Comparison of ENCODE assay signal across 2 cellular contexts in the genomic region with DNA sequence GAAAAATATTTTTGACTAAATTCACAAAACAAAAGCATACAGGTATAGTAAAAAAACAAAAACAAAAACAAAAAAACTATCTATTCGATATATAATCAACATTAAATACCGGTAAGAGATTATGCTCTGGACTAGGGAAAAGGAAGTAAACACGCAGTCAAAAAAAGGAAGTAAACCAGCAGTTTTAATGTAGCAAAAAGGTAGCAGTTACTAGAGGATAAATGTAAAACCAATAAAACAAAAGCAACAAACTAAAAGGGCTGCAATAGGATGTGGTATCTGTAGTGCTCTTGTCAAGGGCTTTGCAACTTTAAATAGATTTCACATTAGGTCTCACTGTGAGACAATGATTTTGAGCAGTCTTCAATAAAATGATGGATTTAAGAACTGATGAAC.
TF ChIP-seq lines count a peak whose summit lies in the region.

No MANE protein-coding gene starts in this region.

TF ChIP-seq in SK-N-SH, 30 proteins besides CTCF, POLR2A, EP300 and RAD21 (continued from another document):
- TF ChIP-seq FOSL2 (IDR thresholded peaks at IDR 0.05; ENCODE audit: borderline replicate concordance, low read depth) (no peak), GABPA (IDR thresholded peaks at IDR 0.05; ENCODE audit: low read depth) (no peak), YY1 (IDR thresholded peaks at IDR 0.05; ENCODE audit: low read depth) (no peak), SIN3A (IDR thresholded peaks at IDR 0.05; ENCODE audit: borderline replicate concordance, low read depth, low read length) (no peak), NFIC (IDR thresholded peaks at IDR 0.05; ENCODE audit: borderline replicate concordance) (no peak), NRF1 (IDR thresholded peaks at IDR 0.05; ENCODE audit: low read depth, low read length) (no peak), TAF1 (IDR thresholded peaks at IDR 0.05; ENCODE audit: borderline replicate concordance, low read depth, low read length) (no peak)
- TF ChIP-seq, protein P1, sequence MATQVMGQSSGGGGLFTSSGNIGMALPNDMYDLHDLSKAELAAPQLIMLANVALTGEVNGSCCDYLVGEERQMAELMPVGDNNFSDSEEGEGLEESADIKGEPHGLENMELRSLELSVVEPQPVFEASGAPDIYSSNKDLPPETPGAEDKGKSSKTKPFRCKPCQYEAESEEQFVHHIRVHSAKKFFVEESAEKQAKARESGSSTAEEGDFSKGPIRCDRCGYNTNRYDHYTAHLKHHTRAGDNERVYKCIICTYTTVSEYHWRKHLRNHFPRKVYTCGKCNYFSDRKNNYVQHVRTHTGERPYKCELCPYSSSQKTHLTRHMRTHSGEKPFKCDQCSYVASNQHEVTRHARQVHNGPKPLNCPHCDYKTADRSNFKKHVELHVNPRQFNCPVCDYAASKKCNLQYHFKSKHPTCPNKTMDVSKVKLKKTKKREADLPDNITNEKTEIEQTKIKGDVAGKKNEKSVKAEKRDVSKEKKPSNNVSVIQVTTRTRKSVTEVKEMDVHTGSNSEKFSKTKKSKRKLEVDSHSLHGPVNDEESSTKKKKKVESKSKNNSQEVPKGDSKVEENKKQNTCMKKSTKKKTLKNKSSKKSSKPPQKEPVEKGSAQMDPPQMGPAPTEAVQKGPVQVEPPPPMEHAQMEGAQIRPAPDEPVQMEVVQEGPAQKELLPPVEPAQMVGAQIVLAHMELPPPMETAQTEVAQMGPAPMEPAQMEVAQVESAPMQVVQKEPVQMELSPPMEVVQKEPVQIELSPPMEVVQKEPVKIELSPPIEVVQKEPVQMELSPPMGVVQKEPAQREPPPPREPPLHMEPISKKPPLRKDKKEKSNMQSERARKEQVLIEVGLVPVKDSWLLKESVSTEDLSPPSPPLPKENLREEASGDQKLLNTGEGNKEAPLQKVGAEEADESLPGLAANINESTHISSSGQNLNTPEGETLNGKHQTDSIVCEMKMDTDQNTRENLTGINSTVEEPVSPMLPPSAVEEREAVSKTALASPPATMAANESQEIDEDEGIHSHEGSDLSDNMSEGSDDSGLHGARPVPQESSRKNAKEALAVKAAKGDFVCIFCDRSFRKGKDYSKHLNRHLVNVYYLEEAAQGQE (IDR thresholded peaks at IDR 0.05; ENCODE audit: low read depth, low read length) = no peak
- TF ChIP-seq, protein P2, sequence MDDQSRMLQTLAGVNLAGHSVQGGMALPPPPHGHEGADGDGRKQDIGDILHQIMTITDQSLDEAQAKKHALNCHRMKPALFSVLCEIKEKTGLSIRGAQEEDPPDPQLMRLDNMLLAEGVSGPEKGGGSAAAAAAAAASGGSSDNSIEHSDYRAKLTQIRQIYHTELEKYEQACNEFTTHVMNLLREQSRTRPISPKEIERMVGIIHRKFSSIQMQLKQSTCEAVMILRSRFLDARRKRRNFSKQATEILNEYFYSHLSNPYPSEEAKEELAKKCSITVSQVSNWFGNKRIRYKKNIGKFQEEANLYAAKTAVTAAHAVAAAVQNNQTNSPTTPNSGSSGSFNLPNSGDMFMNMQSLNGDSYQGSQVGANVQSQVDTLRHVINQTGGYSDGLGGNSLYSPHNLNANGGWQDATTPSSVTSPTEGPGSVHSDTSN (IDR thresholded peaks at IDR 0.05) = no peak

TF ChIP-seq in SK-N-SH treated with all-trans-retinoic acid at 6 μM for 48 hours, 23 proteins besides CTCF, POLR2A, EP300 and RAD21 (continued from another document):
- TF ChIP-seq, protein P3, sequence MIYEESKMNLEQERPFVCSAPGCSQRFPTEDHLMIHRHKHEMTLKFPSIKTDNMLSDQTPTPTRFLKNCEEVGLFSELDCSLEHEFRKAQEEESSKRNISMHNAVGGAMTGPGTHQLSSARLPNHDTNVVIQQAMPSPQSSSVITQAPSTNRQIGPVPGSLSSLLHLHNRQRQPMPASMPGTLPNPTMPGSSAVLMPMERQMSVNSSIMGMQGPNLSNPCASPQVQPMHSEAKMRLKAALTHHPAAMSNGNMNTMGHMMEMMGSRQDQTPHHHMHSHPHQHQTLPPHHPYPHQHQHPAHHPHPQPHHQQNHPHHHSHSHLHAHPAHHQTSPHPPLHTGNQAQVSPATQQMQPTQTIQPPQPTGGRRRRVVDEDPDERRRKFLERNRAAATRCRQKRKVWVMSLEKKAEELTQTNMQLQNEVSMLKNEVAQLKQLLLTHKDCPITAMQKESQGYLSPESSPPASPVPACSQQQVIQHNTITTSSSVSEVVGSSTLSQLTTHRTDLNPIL (CRISPR knock-in tag; IDR thresholded peaks at IDR 0.05; ENCODE audit: low read depth) = no peak
- TF ChIP-seq, protein P4, sequence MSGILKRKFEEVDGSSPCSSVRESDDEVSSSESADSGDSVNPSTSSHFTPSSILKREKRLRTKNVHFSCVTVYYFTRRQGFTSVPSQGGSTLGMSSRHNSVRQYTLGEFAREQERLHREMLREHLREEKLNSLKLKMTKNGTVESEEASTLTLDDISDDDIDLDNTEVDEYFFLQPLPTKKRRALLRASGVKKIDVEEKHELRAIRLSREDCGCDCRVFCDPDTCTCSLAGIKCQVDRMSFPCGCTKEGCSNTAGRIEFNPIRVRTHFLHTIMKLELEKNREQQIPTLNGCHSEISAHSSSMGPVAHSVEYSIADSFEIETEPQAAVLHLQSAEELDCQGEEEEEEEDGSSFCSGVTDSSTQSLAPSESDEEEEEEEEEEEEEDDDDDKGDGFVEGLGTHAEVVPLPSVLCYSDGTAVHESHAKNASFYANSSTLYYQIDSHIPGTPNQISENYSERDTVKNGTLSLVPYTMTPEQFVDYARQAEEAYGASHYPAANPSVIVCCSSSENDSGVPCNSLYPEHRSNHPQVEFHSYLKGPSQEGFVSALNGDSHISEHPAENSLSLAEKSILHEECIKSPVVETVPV (CRISPR knock-in tag; IDR thresholded peaks at IDR 0.05) = no peak
- TF ChIP-seq GLIS3 (CRISPR knock-in tag; IDR thresholded peaks at IDR 0.05) = no peak
TF ChIP-seq in SK-N-SH treated with all-trans-retinoic acid at 6 μM for 48 hours: peak in this region for 0.
